ENCODE assay signal across 8 cellular contexts in genomic region chr17:29111816-29112499, GRCh38.
A peak's percentile ranks its signal among the peaks of the same experiment; 100 is the strongest.
DNase-seq lines count a peak whose midpoint lies in the region; ATAC-seq and TF ChIP-seq lines count a peak whose summit lies in the region.

No MANE protein-coding gene starts in this region.

- H3K4me1 Mint-ChIP-seq in activated CD8-positive, alpha-beta T cell treated with anti-CD3 and anti-CD28 coated beads, Interleukin-2, amount 10 ng/mL, durations not matched to agents 7 days and 5 days (ENCODE audit: low read depth), result peaks cover 7% of the 10 kb centered on the region
- no peaks in the 10 kb centered on the region for H3K4me1 Mint-ChIP-seq in mesothelial cell of epicardium

- H3K27me3 Mint-ChIP-seq in activated CD8-positive, alpha-beta T cell treated with anti-CD3 and anti-CD28 coated beads, Interleukin-2, amount 10 ng/mL, durations not matched to agents 7 days and 5 days (ENCODE audit: low read depth), result no peaks in the 10 kb centered on the region
- H3K27me3 Mint-ChIP-seq in mesothelial cell of epicardium (ENCODE audit: low read depth), result no peaks in the 10 kb centered on the region

- no peak overlapping the region for H3K4me3 ChIP-seq in AG04449 (ENCODE audit: low read depth, low read length)

- no peak overlapping the region for H3K4me3 Mint-ChIP-seq in activated CD8-positive, alpha-beta T cell treated with anti-CD3 and anti-CD28 coated beads, Interleukin-2, amount 10 ng/mL, durations not matched to agents 7 days and 5 days
- no peak overlapping the region for H3K4me3 Mint-ChIP-seq in mesothelial cell of epicardium

- POLR2A ChIA-PET in AG04449 (lab: Yijun Ruan, JAX), result interaction anchor here (0.7 kb wide), 2 partner anchors 146 to 385 kb away, joined by 3 to 5 read pairs; no protein-coding TSS in a partner anchor
- POLR2A ChIA-PET in activated CD8-positive, alpha-beta T cell treated with anti-CD3 and anti-CD28 coated beads, Interleukin-2, amount 10 ng/mL, durations not matched to agents 7 days and 5 days (lab: Charles Lee), result interaction anchor here (1.3 kb wide), 1 partner anchor 158 kb away, joined by 3 read pairs; no protein-coding TSS in a partner anchor

- no peak overlapping the region for H3K27ac Mint-ChIP-seq in activated CD8-positive, alpha-beta T cell treated with anti-CD3 and anti-CD28 coated beads, Interleukin-2, amount 10 ng/mL, durations not matched to agents 7 days and 5 days
- no peak overlapping the region for H3K27ac Mint-ChIP-seq in mesothelial cell of epicardium

- TF ChIP-seq CTCF in AG04449 (IDR thresholded peaks at IDR 0.05; ENCODE audit: insufficient read depth, low read length, missing control alignments) (peak; percentile 98), mesothelial cell of epicardium (IDR thresholded peaks at IDR 0.05; ENCODE audit: unreplicated experiment) (peak; percentile 70)

- CTCF ChIA-PET in AG04449 (lab: Yijun Ruan, JAX), result interaction anchor here (0.6 to 16.5 kb wide), 40 partner anchors 14 to 384 kb away, joined by 3 to 1065 read pairs (median 5); partner anchors contain the start of genes NEK8, PHF12 and TLCD1
- CTCF ChIA-PET in activated CD8-positive, alpha-beta T cell treated with anti-CD3 and anti-CD28 coated beads, Interleukin-2, amount 10 ng/mL, durations not matched to agents 7 days and 5 days (lab: Charles Lee), result interaction anchor here (0.6 to 5.9 kb wide), 19 partner anchors 12 to 347 kb away, joined by 3 to 124 read pairs (median 3); partner anchors contain the start of gene PHF12

- peak; percentile 72 for ATAC-seq in activated CD8-positive, alpha-beta T cell treated with anti-CD3 and anti-CD28 coated beads, Interleukin-2, amount 10 ng/mL, durations not matched to agents 7 days and 5 days
- no peak for ATAC-seq in HG02623 (IDR thresholded peaks at IDR 0.05; ENCODE audit: unreplicated experiment)

- DNase-seq in AG04449 (ENCODE audit: low read depth, low spot score) (no peak), GM19240 (ENCODE audit: insufficient read length, low spot score) (peak; percentile 54), NCI-H524 (lab: John Stamatoyannopoulos, UW) (peak; percentile 91 to 93), mesothelial cell of epicardium (ENCODE audit: low spot score in 2 of 2, unreplicated experiment in 2 of 2) (peak; percentile 55 to 86)
- peak; percentile 71 for DNase-seq in activated CD8-positive, alpha-beta T cell treated with anti-CD3 and anti-CD28 coated beads, Interleukin-2, amount 10 ng/mL, durations not matched to agents 7 days and 5 days
- DNase-seq in effector CD4-positive, alpha-beta T cell, result peak; percentile 58
- peak; percentile 88 for DNase-seq in stimulated activated CD8-positive, alpha-beta memory T cell treated with anti-CD3 and anti-CD28 coated beads, Interleukin-4, amount 100 ng/mL, for 48 hours

- no peaks in the 10 kb centered on the region for H3K9me3 Mint-ChIP-seq in activated CD8-positive, alpha-beta T cell treated with anti-CD3 and anti-CD28 coated beads, Interleukin-2, amount 10 ng/mL, durations not matched to agents 7 days and 5 days (ENCODE audit: insufficient read depth)
- H3K9me3 Mint-ChIP-seq in mesothelial cell of epicardium, result no peaks in the 10 kb centered on the region

- peaks cover 18% of the 10 kb centered on the region for H3K36me3 Mint-ChIP-seq in activated CD8-positive, alpha-beta T cell treated with anti-CD3 and anti-CD28 coated beads, Interleukin-2, amount 10 ng/mL, durations not matched to agents 7 days and 5 days (ENCODE audit: low read depth)
- peaks cover 15% of the 10 kb centered on the region for H3K36me3 Mint-ChIP-seq in mesothelial cell of epicardium
